15 cellular contexts compared by ENCODE assay signal in genomic region chr1:9985001-9985400, GRCh38. TPM values are rescaled to one million over a fixed set of nuclear protein-coding genes. Genes with fewer than 3 reads are reported as not detected.
"Had no signal": no experiment of that assay in that cellular context is flagged by ENCODE, and none has a peak within 500 bp of the region (broad histone marks: within the 10 kb centered on the region; RNA-seq: fewer than 3 reads in every experiment).

No MANE protein-coding gene starts in this region.

- H3K27me3 Mint-ChIP-seq: activated naive CD4-positive, alpha-beta T cell treated with anti-CD3 and anti-CD28 coated beads, Interleukin-2, amount 50 U/mL, for 24 hours; stimulated activated naive CD8-positive, alpha-beta T cell treated with anti-CD3 and anti-CD28 coated beads, Interleukin-15, Interleukin-2, amounts not matched to agents 100 ng/mL and 50 ng/mL, for 24 hours had no signal

- H3K27ac ChIP-seq: thyroid gland had no signal

- H3K27me3 ChIP-seq: thyroid gland had no signal

- H3K9me3 Mint-ChIP-seq: activated naive CD4-positive, alpha-beta T cell treated with anti-CD3 and anti-CD28 coated beads, Interleukin-2, amount 50 U/mL, for 24 hours; activated T-helper 2 cell treated with anti-CD3 and anti-CD28 coated beads, Interferon-gamma antibody, Interleukin-2, Interleukin-4, amounts not matched to agents 10 μg/mL and 5 μg/mL and 100 μg/mL, durations not matched to agents 14 hours and 24 hours and 36 hours; natural killer cell; stimulated activated naive CD8-positive, alpha-beta T cell treated with anti-CD3 and anti-CD28 coated beads, Interleukin-15, Interleukin-2, amounts not matched to agents 100 ng/mL and 50 ng/mL, for 24 hours; T-helper 2 cell treated with Interferon-gamma antibody and Interleukin-4, amounts not matched to agents 5 μg/mL and 100 μg/mL, for 36 hours had no signal

- DNase-seq: effector CD4-positive, alpha-beta T cell; left colon; mucosa of descending colon; natural killer cell; occipital lobe; stimulated activated CD4-positive, alpha-beta T cell treated with anti-CD3 and anti-CD28 coated beads, Interleukin-12 subunit alpha, Interleukin-12 subunit beta, amount 100 ng/mL, for 4 hours; thyroid gland had no signal

- FAIRE-seq: colon, urothelium cell line had no signal

- H3K4me3 ChIP-seq: mucosa of descending colon, thyroid gland had no signal

- H3K9me3 ChIP-seq: mucosa of descending colon, thyroid gland had no signal

- H3K4me3 Mint-ChIP-seq: activated naive CD4-positive, alpha-beta T cell treated with anti-CD3 and anti-CD28 coated beads, Interleukin-2, amount 50 U/mL, for 24 hours; natural killer cell; stimulated activated naive CD8-positive, alpha-beta T cell treated with anti-CD3 and anti-CD28 coated beads, Interleukin-15, Interleukin-2, amounts not matched to agents 100 ng/mL and 50 ng/mL, for 24 hours; T-helper 2 cell treated with Interferon-gamma antibody and Interleukin-4, amounts not matched to agents 5 μg/mL and 100 μg/mL, for 36 hours had no signal

- H3K4me1 Mint-ChIP-seq: activated naive CD4-positive, alpha-beta T cell treated with anti-CD3 and anti-CD28 coated beads, Interleukin-2, amount 50 U/mL, for 24 hours; natural killer cell had no signal

- ATAC-seq: left colon, mucosa of descending colon, natural killer cell had no signal

- H3K27ac Mint-ChIP-seq: activated naive CD4-positive, alpha-beta T cell treated with anti-CD3 and anti-CD28 coated beads, Interleukin-2, amount 50 U/mL, for 24 hours; activated T-helper 2 cell treated with anti-CD3 and anti-CD28 coated beads, Interferon-gamma antibody, Interleukin-2, Interleukin-4, amounts not matched to agents 10 μg/mL and 5 μg/mL and 100 μg/mL, durations not matched to agents 14 hours and 24 hours and 36 hours; natural killer cell; stimulated activated naive CD8-positive, alpha-beta T cell treated with anti-CD3 and anti-CD28 coated beads, Interleukin-15, Interleukin-2, amounts not matched to agents 100 ng/mL and 50 ng/mL, for 24 hours; T-helper 2 cell treated with Interferon-gamma antibody and Interleukin-4, amounts not matched to agents 5 μg/mL and 100 μg/mL, for 36 hours had no signal

RNA-seq across cellular contexts. Expression of gene RBP7, which starts 12.0 kb away (rescaled TPM):
- total RNA-seq: activated T-helper 2 cell treated with anti-CD3 and anti-CD28 coated beads, Interferon-gamma antibody, Interleukin-2, Interleukin-4, amounts not matched to agents 10 μg/mL and 5 μg/mL and 100 μg/mL, durations not matched to agents 14 hours and 24 hours and 36 hours; fibroblast of lung; glomerular endothelial cell; occipital lobe had no signal
- polyA plus RNA-seq: fibroblast of lung had no signal
